Comparison of ENCODE assay signal across 19 cellular contexts in the genomic region with DNA sequence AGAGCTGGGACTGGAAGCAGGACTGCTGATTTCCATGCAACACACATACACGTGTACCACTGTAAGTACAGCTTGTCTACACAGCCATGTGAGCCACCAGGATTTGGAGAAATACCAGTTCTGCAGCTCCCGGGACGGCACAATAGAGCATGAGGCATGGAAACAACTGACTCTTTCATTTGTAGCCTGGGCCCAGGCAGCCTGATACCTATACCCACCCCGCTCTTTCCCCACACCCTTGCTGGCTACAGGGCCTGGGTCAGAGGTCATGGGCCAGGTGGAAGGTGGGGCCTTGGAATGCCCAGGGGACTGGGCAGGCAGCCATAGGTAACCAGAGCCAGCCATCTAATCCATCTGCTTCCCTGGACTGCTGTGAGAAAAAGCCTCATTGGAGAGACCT. TPM values are rescaled to one million over a fixed set of nuclear protein-coding genes. Genes with fewer than 3 reads are reported as not detected.
DNase-seq lines count a peak whose midpoint lies in the region; ATAC-seq and TF ChIP-seq lines count a peak whose summit lies in the region.
"Had no signal": no experiment of that assay in that cellular context is flagged by ENCODE, and none has a peak within 500 bp of the region (broad histone marks: within the 10 kb centered on the region; RNA-seq: fewer than 3 reads in every experiment).

No MANE protein-coding gene starts in this region.

- H3K9ac ChIP-seq in colonic mucosa (ENCODE audit: low read depth in 2 of 2, low read length in 2 of 2) = peak overlapping the region in 1 of 2 donors; percentile 42

- H3K4me1 ChIP-seq in colonic mucosa (peaks cover 4% of the 10 kb centered on the region), psoas muscle (peaks cover 3% of the 10 kb centered on the region)

- H3K36me3 ChIP-seq in colonic mucosa (no peaks in the 10 kb centered on the region), psoas muscle (ENCODE audit: insufficient read depth in 1 of 2, low read depth in 1 of 2) (no peaks in the 10 kb centered on the region)
- H3K36me3 ChIP-seq: sigmoid colon, thoracic aorta had no signal

- no peaks in the 10 kb centered on the region for H3K36me3 Mint-ChIP-seq in activated naive CD8-positive, alpha-beta T cell treated with anti-CD3 and anti-CD28 coated beads, Interleukin-2, amount 50 U/mL, for 24 hours (ENCODE audit: low read depth)
- H3K36me3 Mint-ChIP-seq: activated naive CD4-positive, alpha-beta T cell treated with anti-CD3 and anti-CD28 coated beads, Interleukin-2, amount 10 ng/mL, durations not matched to agents 7 days and 5 days had no signal

- H3K27ac ChIP-seq in colonic mucosa (peak overlapping the region; percentile 88), psoas muscle (no peak overlapping the region)
- H3K27ac ChIP-seq: sigmoid colon, thoracic aorta had no signal

- no peaks in the 10 kb centered on the region for H3K27me3 Mint-ChIP-seq in activated naive CD8-positive, alpha-beta T cell treated with anti-CD3 and anti-CD28 coated beads, Interleukin-2, amount 50 U/mL, for 24 hours
- H3K27me3 Mint-ChIP-seq: CD4-positive, alpha-beta T cell had no signal

- ATAC-seq in left lobe of liver (peak; percentile 77), psoas muscle (peak in 3 of 4 donors; percentile 72 to 74 (median 72)), HG03521 (IDR thresholded peaks at IDR 0.05; ENCODE audit: unreplicated experiment) (no peak)
- ATAC-seq in activated naive CD8-positive, alpha-beta T cell treated with anti-CD3 and anti-CD28 coated beads, Interleukin-2, amount 50 U/mL, for 24 hours = no peak

- no peak overlapping the region for H3K27ac Mint-ChIP-seq in activated naive CD8-positive, alpha-beta T cell treated with anti-CD3 and anti-CD28 coated beads, Interleukin-2, amount 50 U/mL, for 24 hours
- H3K27ac Mint-ChIP-seq: activated naive CD4-positive, alpha-beta T cell treated with anti-CD3 and anti-CD28 coated beads, Interleukin-2, amount 10 ng/mL, durations not matched to agents 7 days and 5 days; CD4-positive, alpha-beta T cell had no signal

- no peaks in the 10 kb centered on the region for H3K9me3 Mint-ChIP-seq in activated naive CD8-positive, alpha-beta T cell treated with anti-CD3 and anti-CD28 coated beads, Interleukin-2, amount 50 U/mL, for 24 hours
- H3K9me3 Mint-ChIP-seq: activated naive CD4-positive, alpha-beta T cell treated with anti-CD3 and anti-CD28 coated beads, Interleukin-2, amount 10 ng/mL, durations not matched to agents 7 days and 5 days; CD4-positive, alpha-beta T cell had no signal

- WGBS in psoas muscle, 3 donors = 42 to 58% (median 42%) methylated on average over 4 of the region's 4 CpGs

- H3K27me3 ChIP-seq in colonic mucosa (no peaks in the 10 kb centered on the region), psoas muscle (ENCODE audit: insufficient read depth in 3 of 3, low read length in 2 of 3) (peaks cover 0 to 2% (median 0%) of the 10 kb centered on the region in 3 donors)
- H3K27me3 ChIP-seq: sigmoid colon had no signal

- no peak overlapping the region for H3K4me3 ChIP-seq in colonic mucosa
- H3K4me3 ChIP-seq in psoas muscle = no peak overlapping the region
- H3K4me3 ChIP-seq: sigmoid colon, thoracic aorta had no signal

- peak; percentile 85 for DNase-seq in HT-29 (ENCODE audit: low spot score)
- peak; percentile 73 for DNase-seq in colonic mucosa
- peak; percentile 54 for DNase-seq in left lobe of liver (ENCODE audit: low spot score)
- DNase-seq in psoas muscle = no peak
- DNase-seq in activated naive CD8-positive, alpha-beta T cell treated with anti-CD3 and anti-CD28 coated beads, Interleukin-2, amount 50 U/mL, for 24 hours = no peak
- no peak for DNase-seq in Kasumi-1 (lab: John Stamatoyannopoulos, UW)
- DNase-seq: activated naive CD4-positive, alpha-beta T cell treated with anti-CD3 and anti-CD28 coated beads, Interleukin-2, amount 10 ng/mL, durations not matched to agents 7 days and 5 days; activated T-cell treated with anti-CD3 and anti-CD28 coated beads, Interleukin-2, amount 50 U/mL, for 48 hours; CD4-positive, alpha-beta T cell; central memory CD4-positive, alpha-beta T cell; DMS79; H7; KG1; NCI-H1930; NCI-H510A treated with DMSO at 0.1 percent for 48 hours; occipital lobe; sigmoid colon had no signal

- H3K4me1 Mint-ChIP-seq in activated naive CD8-positive, alpha-beta T cell treated with anti-CD3 and anti-CD28 coated beads, Interleukin-2, amount 50 U/mL, for 24 hours = no peaks in the 10 kb centered on the region

- H3K4me3 Mint-ChIP-seq in activated naive CD8-positive, alpha-beta T cell treated with anti-CD3 and anti-CD28 coated beads, Interleukin-2, amount 50 U/mL, for 24 hours = no peak overlapping the region
- H3K4me3 Mint-ChIP-seq: activated naive CD4-positive, alpha-beta T cell treated with anti-CD3 and anti-CD28 coated beads, Interleukin-2, amount 10 ng/mL, durations not matched to agents 7 days and 5 days; CD4-positive, alpha-beta T cell had no signal

- TF ChIP-seq CTCF in colonic mucosa (IDR thresholded peaks at IDR 0.05) (no peak), psoas muscle (IDR thresholded peaks at IDR 0.05) (no peak)

- H3K9me3 ChIP-seq in colonic mucosa (no peaks in the 10 kb centered on the region), psoas muscle (no peaks in the 10 kb centered on the region)
- H3K9me3 ChIP-seq: sigmoid colon, thoracic aorta had no signal

- intact Hi-C loops in colonic mucosa (cut with DNase I) = no loop called here
- intact Hi-C loops in psoas muscle (cut with DNase I) = no loop called here

RNA-seq across cellular contexts. Expression of a gene that starts 39.0 kb away (rescaled TPM):
- total RNA-seq in HT-29 (2014; rRNA removed; shearing (Covaris generic)) = 3.0 and 3.2 TPM in 2 replicates
- total RNA-seq in colonic mucosa (10 to 100 TPM; 16.4 to 24.5 TPM), left lobe of liver (2.9 TPM), psoas muscle (1 to 10 TPM; 2.4 to 6.3 (median 4.2) TPM)
- 1 to 10 TPM; 1.4 to 5.8 (median 2.0) TPM for polyA plus RNA-seq in psoas muscle

Comparison
In these comparisons a context has a peak if more than half of its experiments do, and no peak if none do; other contexts are left out.
1. DNase-seq: peak in HT-29 (single experiment), colonic mucosa (single experiment) and left lobe of liver (single experiment); none in psoas muscle (0 of 2), activated naive CD8-positive, alpha-beta T cell treated with anti-CD3 and anti-CD28 coated beads, Interleukin-2, amount 50 U/mL, for 24 hours (single experiment) and Kasumi-1 (0 of 2).
2. ATAC-seq: peak in left lobe of liver (single experiment) and psoas muscle (3 of 4); none in activated naive CD8-positive, alpha-beta T cell treated with anti-CD3 and anti-CD28 coated beads, Interleukin-2, amount 50 U/mL, for 24 hours (single experiment) and HG03521 (single experiment).